ENCODE assay signal across 37 cellular contexts in genomic region chr11:59842316-59842715, GRCh38. TPM values are rescaled to one million over a fixed set of nuclear protein-coding genes. Genes with fewer than 3 reads are reported as not detected.
"Had no signal": no experiment of that assay in that cellular context is flagged by ENCODE, and none has a peak within 500 bp of the region (broad histone marks: within the 10 kb centered on the region; RNA-seq: fewer than 3 reads in every experiment).

No MANE protein-coding gene starts in this region.

- H3K4me3 ChIP-seq: adrenal gland, body of pancreas, breast epithelium, PC-9 had no signal

- FAIRE-seq: astrocyte, RCC 7860 had no signal

- H3K27ac ChIP-seq: adrenal gland, body of pancreas, breast epithelium, PC-9, RWPE1 had no signal

- H3K9me3 ChIP-seq: adrenal gland, body of pancreas, breast epithelium had no signal

- H3K27me3 ChIP-seq: adrenal gland, body of pancreas, breast epithelium had no signal

- H3K4me2 ChIP-seq: PC-9 had no signal

- H2AFZ ChIP-seq: PC-9 had no signal

- H3K36me3 ChIP-seq: adrenal gland, breast epithelium had no signal

- DNase-seq: activated CD4-positive, alpha-beta T cell treated with anti-CD3 and anti-CD28 coated beads for 36 hours; activated CD4-positive, alpha-beta T cell treated with anti-CD3 and anti-CD28 coated beads, Interleukin-2, amount 10 ng/mL, durations not matched to agents 7 days and 5 days; activated CD4-positive, alpha-beta T cell treated with anti-CD3 and anti-CD28 coated beads, Interleukin-2, amount 50 U/mL, for 48 hours; activated CD8-positive, alpha-beta memory T cell treated with anti-CD3 and anti-CD28 coated beads, Interleukin-2, amount 50 U/mL, for 4 hours; activated CD8-positive, alpha-beta T cell treated with anti-CD3 and anti-CD28 coated beads, Interleukin-2, amount 10 ng/mL, durations not matched to agents 7 days and 5 days; activated gamma-delta T cell treated with Interleukin-2 at 50 U/mL for 16 hours; activated naive CD4-positive, alpha-beta T cell treated with anti-CD3 and anti-CD28 coated beads for 36 hours; activated T-cell treated with anti-CD3 and anti-CD28 coated beads for 4 hours; activated T-cell treated with anti-CD3 and anti-CD28 coated beads, Interleukin-2, amount 50 U/mL, for 4 hours; NCI-H1092 treated with DMSO at 0.1 percent for 48 hours; NCI-H1417 treated with DMSO at 0.1 percent for 48 hours; NCI-H1694; NCI-H1930; NCI-H2081 treated with DMSO at 0.1 percent for 48 hours; NCI-H2171 treated with DMSO at 0.1 percent for 48 hours; NCI-H2227 treated with DMSO at 0.1 percent for 48 hours; NCI-H510A treated with DMSO at 0.1 percent for 48 hours; NCI-H526 treated with DMSO at 0.1 percent for 48 hours; NCI-H774; PC-9; SIG-M5; T1000 had no signal

- H3K4me1 ChIP-seq: adrenal gland, breast epithelium had no signal

- ATAC-seq: activated CD4-positive, alpha-beta T cell treated with anti-CD3 and anti-CD28 coated beads for 36 hours; activated CD8-positive, alpha-beta T cell treated with anti-CD3 and anti-CD28 coated beads, Interleukin-2, amount 10 ng/mL, durations not matched to agents 7 days and 5 days; activated naive CD4-positive, alpha-beta T cell treated with anti-CD3 and anti-CD28 coated beads, Interleukin-2, amount 50 U/mL, for 72 hours; activated T-cell treated with anti-CD3 and anti-CD28 coated beads, Interleukin-2, amount 50 U/mL, for 4 hours; body of pancreas; Right ventricle myocardium inferior had no signal

RNA-seq across cellular contexts. Expression of gene CBLIF, which starts 3.0 kb away (rescaled TPM):
- total RNA-seq: activated CD4-positive, alpha-beta T cell treated with anti-CD3 and anti-CD28 coated beads for 36 hours; activated CD4-positive, alpha-beta T cell treated with anti-CD3 and anti-CD28 coated beads, Interleukin-2, amount 10 ng/mL, durations not matched to agents 7 days and 5 days; activated CD8-positive, alpha-beta T cell treated with anti-CD3 and anti-CD28 coated beads, Interleukin-2, amount 10 ng/mL, durations not matched to agents 7 days and 5 days; activated naive CD4-positive, alpha-beta T cell treated with anti-CD3 and anti-CD28 coated beads for 36 hours; activated naive CD4-positive, alpha-beta T cell treated with anti-CD3 and anti-CD28 coated beads, Interleukin-2, amount 50 U/mL, for 72 hours; activated T-cell treated with anti-CD3 and anti-CD28 coated beads, Interleukin-2, amount 50 U/mL, for 4 hours; activated T-helper 1 cell treated with anti-CD3 and anti-CD28 coated beads, Interleukin-12 subunit alpha, Interleukin-12 subunit beta, Interleukin-2, Interleukin-4 antibody, amounts not matched to agents 30 ng/mL and 10 ng/mL and 1 ng/mL, durations not matched to agents 14 hours and 24 hours and 36 hours; adrenal gland; astrocyte; body of pancreas; breast epithelium; cardiac septum; M059J; OCI-LY7; PC-9; Right ventricle myocardium inferior; T-helper 1 cell treated with Interleukin-12 subunit alpha and Interleukin-12 subunit beta and Interleukin-4 antibody, amounts not matched to agents 30 ng/mL and 1 ng/mL, for 36 hours; T-helper 2 cell treated with Interferon-gamma antibody and Interleukin-4, amounts not matched to agents 100 ng/mL and 5 ng/mL, for 36 hours had no signal
- polyA plus RNA-seq: adrenal gland had no signal

RNA-seq across cellular contexts. Expression of gene TCN1, which starts 24.0 kb away (rescaled TPM):
- total RNA-seq: activated CD4-positive, alpha-beta T cell treated with anti-CD3 and anti-CD28 coated beads for 36 hours; activated CD4-positive, alpha-beta T cell treated with anti-CD3 and anti-CD28 coated beads, Interleukin-2, amount 10 ng/mL, durations not matched to agents 7 days and 5 days; activated CD8-positive, alpha-beta T cell treated with anti-CD3 and anti-CD28 coated beads, Interleukin-2, amount 10 ng/mL, durations not matched to agents 7 days and 5 days; activated naive CD4-positive, alpha-beta T cell treated with anti-CD3 and anti-CD28 coated beads for 36 hours; activated naive CD4-positive, alpha-beta T cell treated with anti-CD3 and anti-CD28 coated beads, Interleukin-2, amount 50 U/mL, for 72 hours; activated T-cell treated with anti-CD3 and anti-CD28 coated beads, Interleukin-2, amount 50 U/mL, for 4 hours; activated T-helper 1 cell treated with anti-CD3 and anti-CD28 coated beads, Interleukin-12 subunit alpha, Interleukin-12 subunit beta, Interleukin-2, Interleukin-4 antibody, amounts not matched to agents 30 ng/mL and 10 ng/mL and 1 ng/mL, durations not matched to agents 14 hours and 24 hours and 36 hours; cardiac septum; OCI-LY7; Right ventricle myocardium inferior; T-helper 1 cell treated with Interleukin-12 subunit alpha and Interleukin-12 subunit beta and Interleukin-4 antibody, amounts not matched to agents 30 ng/mL and 1 ng/mL, for 36 hours; T-helper 2 cell treated with Interferon-gamma antibody and Interleukin-4, amounts not matched to agents 100 ng/mL and 5 ng/mL, for 36 hours had no signal
- polyA plus RNA-seq: adrenal gland had no signal

RNA-seq across cellular contexts. Expression of gene OOSP3, which starts 36.3 kb away (rescaled TPM):
- total RNA-seq: activated CD4-positive, alpha-beta T cell treated with anti-CD3 and anti-CD28 coated beads for 36 hours; activated CD4-positive, alpha-beta T cell treated with anti-CD3 and anti-CD28 coated beads, Interleukin-2, amount 10 ng/mL, durations not matched to agents 7 days and 5 days; activated naive CD4-positive, alpha-beta T cell treated with anti-CD3 and anti-CD28 coated beads for 36 hours; activated naive CD4-positive, alpha-beta T cell treated with anti-CD3 and anti-CD28 coated beads, Interleukin-2, amount 50 U/mL, for 72 hours; activated T-cell treated with anti-CD3 and anti-CD28 coated beads, Interleukin-2, amount 50 U/mL, for 4 hours; activated T-helper 1 cell treated with anti-CD3 and anti-CD28 coated beads, Interleukin-12 subunit alpha, Interleukin-12 subunit beta, Interleukin-2, Interleukin-4 antibody, amounts not matched to agents 30 ng/mL and 10 ng/mL and 1 ng/mL, durations not matched to agents 14 hours and 24 hours and 36 hours; adrenal gland; astrocyte; body of pancreas; breast epithelium; cardiac septum; M059J; OCI-LY7; PC-9; Right ventricle myocardium inferior; SK-MEL-5; T-helper 1 cell treated with Interleukin-12 subunit alpha and Interleukin-12 subunit beta and Interleukin-4 antibody, amounts not matched to agents 30 ng/mL and 1 ng/mL, for 36 hours; T-helper 2 cell treated with Interferon-gamma antibody and Interleukin-4, amounts not matched to agents 100 ng/mL and 5 ng/mL, for 36 hours had no signal
- polyA plus RNA-seq: adrenal gland had no signal
